In the genomic region with DNA sequence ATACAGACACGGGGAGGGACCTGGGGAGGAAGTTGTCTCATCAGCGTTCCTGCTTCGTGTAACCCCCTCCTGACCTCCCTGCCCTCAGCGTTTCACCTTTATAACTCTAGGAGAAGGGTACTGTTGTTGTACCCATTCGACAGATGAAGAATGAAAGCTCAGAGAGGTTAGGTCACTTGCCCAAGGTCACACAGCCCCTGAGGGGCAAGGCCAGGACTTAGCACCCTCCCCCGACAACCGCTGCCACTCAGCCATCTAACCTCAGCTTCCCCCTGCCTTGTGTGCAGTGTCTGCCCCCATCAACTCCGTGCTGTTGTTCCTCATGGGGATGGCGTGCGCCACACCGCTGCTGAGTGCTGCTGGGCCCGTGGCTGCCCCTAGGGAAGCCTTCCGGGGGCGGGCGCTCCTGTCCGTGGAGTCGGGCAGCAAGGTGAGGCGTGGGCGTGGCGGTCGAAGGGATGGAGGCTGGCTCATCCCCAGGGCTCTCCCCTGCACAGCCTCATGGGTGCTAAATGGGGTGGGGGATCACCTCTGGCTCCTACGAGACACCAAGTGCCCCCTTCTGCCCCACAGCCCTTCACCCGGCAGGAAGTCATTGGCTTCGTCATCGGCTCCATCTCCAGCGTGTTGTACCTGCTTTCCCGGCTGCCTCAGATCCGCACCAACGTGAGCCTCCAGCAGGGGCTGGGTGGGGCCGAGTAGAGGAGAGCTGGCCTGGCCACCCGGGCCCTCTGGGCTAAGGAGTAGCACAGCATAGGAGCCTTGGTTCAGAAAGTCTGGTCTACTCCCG, we compare ENCODE assay signal across 1 cellular context.
TF ChIP-seq lines count a peak whose summit lies in the region.

No MANE protein-coding gene starts in this region.

TF ChIP-seq in GM12878, 131 proteins besides CTCF, POLR2A, EP300 and RAD21:
- TF ChIP-seq ATF2 (IDR thresholded peaks at IDR 0.05; ENCODE audit: low read length), result no peak
